Comparison of ENCODE assay signal across 8 cellular contexts in genomic region chr16:89686520-89687091, GRCh38. TPM values are rescaled to one million over a fixed set of nuclear protein-coding genes. Genes with fewer than 3 reads are reported as not detected.
DNase-seq lines count a peak whose midpoint lies in the region; ATAC-seq and TF ChIP-seq lines count a peak whose summit lies in the region.

CDK10 (plus strand) TSS chr16:89686689; CDS start chr16:89686711, 22 bp downstream.

- H3K4me1 ChIP-seq in ascending aorta (peaks cover 4 to 5% of the 10 kb centered on the region in 2 donors), right cardiac atrium (ENCODE audit: control insufficient read depth, insufficient read depth, low read length) (peaks cover 3% of the 10 kb centered on the region), rectal smooth muscle tissue (ENCODE audit: control insufficient read depth, insufficient read depth, low read length) (peaks cover 3% of the 10 kb centered on the region), vagina (peaks cover 10% of the 10 kb centered on the region)

- no peak for TF ChIP-seq CTCF in GM13977 (IDR thresholded peaks at IDR 0.05; ENCODE audit: extremely low read depth, insufficient read depth, missing control alignments)
- peak in 1 of 3 experiments; percentile 6 for TF ChIP-seq CTCF in ascending aorta (IDR thresholded peaks at IDR 0.05)
- TF ChIP-seq CTCF in vagina (IDR thresholded peaks at IDR 0.05), result no peak

- peaks cover 31% of the 10 kb centered on the region for H3K36me3 Mint-ChIP-seq in T-helper 2 cell treated with Interferon-gamma antibody and Interleukin-4, amounts not matched to agents 5 μg/mL and 100 μg/mL, for 36 hours (ENCODE audit: low read depth)

- no peaks in the 10 kb centered on the region for H3K9me3 ChIP-seq in ascending aorta
- H3K9me3 ChIP-seq in right cardiac atrium (ENCODE audit: control insufficient read depth, low read length), result no peaks in the 10 kb centered on the region
- no peaks in the 10 kb centered on the region for H3K9me3 ChIP-seq in vagina

- in situ Hi-C loops in GM13977 (cut with MboI; ENCODE audit: low pct_unique_long_range_greater_than_20kb, low sequenced_read_pairs, unreplicated experiment), result no loop called here

- H3K27me3 ChIP-seq in ascending aorta (no peaks in the 10 kb centered on the region), right cardiac atrium (ENCODE audit: control insufficient read depth, insufficient read depth) (no peaks in the 10 kb centered on the region), rectal smooth muscle tissue (ENCODE audit: control insufficient read depth, insufficient read depth, low read length) (no peaks in the 10 kb centered on the region), vagina (no peaks in the 10 kb centered on the region)

- intact Hi-C loops in ascending aorta (cut with DNase I) (loop anchor here (1.0 to 10.0 kb wide), 4 partner anchors 14 to 442 kb away; partner anchors contain the start of genes CHMP1A, SPATA33 and ZNF276), right cardiac atrium (cut with DNase I) (no loop called here), vagina (cut with DNase I) (no loop called here)

- H3K36me3 ChIP-seq in ascending aorta, result peaks cover 7 to 9% of the 10 kb centered on the region in 2 donors
- H3K36me3 ChIP-seq in rectal smooth muscle tissue (ENCODE audit: control insufficient read depth, insufficient read depth, low read length), result peaks cover 11% of the 10 kb centered on the region
- H3K36me3 ChIP-seq in vagina, result peaks cover 0 to 5% of the 10 kb centered on the region in 2 donors

- no peaks in the 10 kb centered on the region for H3K9me3 Mint-ChIP-seq in T-helper 2 cell treated with Interferon-gamma antibody and Interleukin-4, amounts not matched to agents 5 μg/mL and 100 μg/mL, for 36 hours

- H3K4me3 ChIP-seq in ascending aorta (peak within 1 kb of the TSS; percentile 63 to 80), right cardiac atrium (ENCODE audit: low read length) (peak within 1 kb of the TSS; percentile 83), rectal smooth muscle tissue (ENCODE audit: low read length) (peak within 1 kb of the TSS; percentile 96), vagina (peak within 1 kb of the TSS; percentile 67 to 78)

- under 1% methylated on average over 67 of the region's 67 CpGs for WGBS in right cardiac atrium

- H3K27me3 Mint-ChIP-seq in T-helper 2 cell treated with Interferon-gamma antibody and Interleukin-4, amounts not matched to agents 5 μg/mL and 100 μg/mL, for 36 hours (ENCODE audit: low read depth), result no peaks in the 10 kb centered on the region

- DNase-seq in GM13977 (ENCODE audit: low spot score) (peak; percentile 97), NCI-H1436 treated with DMSO at 0.1 percent for 48 hours (lab: John Stamatoyannopoulos, UW) (peak; percentile 51), ascending aorta (ENCODE audit: low spot score in 2 of 2) (peak; percentile 42 to 93), right cardiac atrium (peak; percentile 92 to 97 (median 94)), vagina (ENCODE audit: extremely low spot score in 2 of 2) (peak in 1 of 2 donors; percentile 86)
- peak; percentile 93 for DNase-seq in T-helper 2 cell treated with Interferon-gamma antibody and Interleukin-4, amounts not matched to agents 5 μg/mL and 100 μg/mL, for 36 hours (ENCODE audit: low spot score)

- H3K4me1 Mint-ChIP-seq in T-helper 2 cell treated with Interferon-gamma antibody and Interleukin-4, amounts not matched to agents 5 μg/mL and 100 μg/mL, for 36 hours (ENCODE audit: low read depth), result peaks cover 9% of the 10 kb centered on the region

- peak within 1 kb of the TSS; percentile 95 for H3K4me3 Mint-ChIP-seq in T-helper 2 cell treated with Interferon-gamma antibody and Interleukin-4, amounts not matched to agents 5 μg/mL and 100 μg/mL, for 36 hours

- ATAC-seq in HG02798 (IDR thresholded peaks at IDR 0.05; ENCODE audit: poor library complexity, unreplicated experiment), result peak; percentile 86
- peak; percentile 95 for ATAC-seq in right cardiac atrium

- TF ChIP-seq POLR2A in vagina (IDR thresholded peaks at IDR 0.05), result peak in 1 of 2 donors; percentile 49

- H3K27ac ChIP-seq in ascending aorta (peak within 1 kb of the TSS; percentile 58 to 82), right cardiac atrium (ENCODE audit: low read length) (peak within 1 kb of the TSS; percentile 92), rectal smooth muscle tissue (ENCODE audit: low read depth, low read length) (peak within 1 kb of the TSS; percentile 84), vagina (peak within 1 kb of the TSS; percentile 68)

- H3K27ac Mint-ChIP-seq in T-helper 2 cell treated with Interferon-gamma antibody and Interleukin-4, amounts not matched to agents 5 μg/mL and 100 μg/mL, for 36 hours, result peak within 1 kb of the TSS; percentile 92

- H3K9ac ChIP-seq in rectal smooth muscle tissue (ENCODE audit: low read length), result peak within 1 kb of the TSS; percentile 58

RNA-seq across cellular contexts. Expression of gene CDK10, which starts in this region (rescaled TPM):
- total RNA-seq in ascending aorta, result 141 TPM
- total RNA-seq in right cardiac atrium, result 10 to 100 TPM; 21.4 to 29.7 (median 26.9) TPM
- polyA plus RNA-seq in right cardiac atrium, result 25.7 TPM
- 44.0 TPM for total RNA-seq in vagina
